In genomic region chr11:27722117-27722844, GRCh38 we compare ENCODE assay signal across 8 cellular contexts. TPM values are rescaled to one million over a fixed set of nuclear protein-coding genes. Genes with fewer than 3 reads are reported as not detected.
DNase-seq lines count a peak whose midpoint lies in the region; ATAC-seq, FAIRE-seq and TF ChIP-seq lines count a peak whose summit lies in the region.

No MANE protein-coding gene starts in this region.

- DNase-seq in A673 (ENCODE audit: low spot score) = peak; percentile 52
- DNase-seq in GM12865 (ENCODE audit: low read depth) = peak; percentile 22
- peak; percentile 24 for DNase-seq in SK-N-DZ (ENCODE audit: low spot score)
- peak; percentile 32 to 56 for DNase-seq in foreskin keratinocyte
- no peak for DNase-seq in GM12892 (ENCODE audit: insufficient read length)
- DNase-seq in COR-L47 (lab: John Stamatoyannopoulos, UW) = no peak
- DNase-seq in NK-92 treated with Interleukin-12 subunit alpha and Interleukin-12 subunit beta, amount 100 ng/mL, for 24 hours (lab: John Stamatoyannopoulos, UW) = no peak

- H3K27me3 ChIP-seq in A673 (replicated peaks; ENCODE audit: insufficient read depth, low read depth, low read length, poor library complexity) (peaks cover 100% of the 10 kb centered on the region), foreskin keratinocyte (peaks cover 89% of the 10 kb centered on the region), skeletal muscle tissue (ENCODE audit: control insufficient read depth in 3 of 3, insufficient read depth in 3 of 3, low read length in 3 of 3) (peaks cover 51 to 58% (median 52%) of the 10 kb centered on the region in 3 donors)

- H3K27ac ChIP-seq in A673 (ENCODE audit: low read depth, low read length, poor library complexity, severe bottlenecking) = no peak overlapping the region
- no peak overlapping the region for H3K27ac ChIP-seq in foreskin keratinocyte
- no peak overlapping the region for H3K27ac ChIP-seq in skeletal muscle tissue (ENCODE audit: low read depth, low read length)

- no peaks in the 10 kb centered on the region for H3K36me3 ChIP-seq in A673 (ENCODE audit: insufficient read depth, low read length, poor library complexity, severe bottlenecking)
- H3K36me3 ChIP-seq in skeletal muscle tissue (ENCODE audit: control insufficient read depth in 3 of 3, insufficient read depth in 3 of 3, low read length in 3 of 3) = no peaks in the 10 kb centered on the region

- H3K4me1 ChIP-seq in A673 (ENCODE audit: insufficient read depth, low read length, poor library complexity, severe bottlenecking) (peaks cover 14% of the 10 kb centered on the region), foreskin keratinocyte (no peaks in the 10 kb centered on the region), skeletal muscle tissue (ENCODE audit: control insufficient read depth in 3 of 3, insufficient read depth in 3 of 3, low read length in 3 of 3) (peaks cover 10 to 16% (median 15%) of the 10 kb centered on the region in 3 donors)

- no peak for TF ChIP-seq POLR2A in GM12892 (IDR thresholded peaks at IDR 0.05; ENCODE audit: low read depth, low read length)

- CTCF ChIA-PET in A673 (lab: Charles Lee) = interaction anchor here (1.0 kb wide), 1 partner anchor 23 kb away, joined by 4 read pairs; no protein-coding TSS in a partner anchor

- ATAC-seq in foreskin keratinocyte = peak; percentile 64

- H3K4me3 ChIP-seq in A673 (ENCODE audit: low read depth, low read length, poor library complexity, severe bottlenecking) (peak overlapping the region; percentile 30), GM12865 (ENCODE audit: low read depth, low read length) (peak overlapping the region; percentile 26), skeletal muscle tissue (ENCODE audit: low read length in 3 of 3) (peak overlapping the region; percentile 38 to 63 (median 55))

- POLR2A ChIA-PET in A673 (lab: Charles Lee; ENCODE audit: low non-redundant PET) = no interaction called here

- no peak for FAIRE-seq in GM12892 (lab: Jason Lieb, UNC)

- H3K9me3 ChIP-seq in A673 (ENCODE audit: low read depth, low read length, poor library complexity, severe bottlenecking) (no peaks in the 10 kb centered on the region), skeletal muscle tissue (ENCODE audit: control insufficient read depth in 3 of 3, low read length in 3 of 3) (no peaks in the 10 kb centered on the region)

- intact Hi-C loops in A673 (cut with micrococcal nuclease; ENCODE audit: unreplicated experiment) = no loop called here

- no peak overlapping the region for H3K9ac ChIP-seq in skeletal muscle tissue (ENCODE audit: low read depth in 1 of 3, low read length in 3 of 3)

- BruUV-seq in A673 (replicated peaks; lab: Mats Ljungman, UMichigan) = no TSS peak

- no peak for TF ChIP-seq CTCF in A673 (conservative IDR thresholded peaks at IDR 0.05; ENCODE audit: low read depth, low read length)
- TF ChIP-seq CTCF in GM12865 (IDR thresholded peaks at IDR 0.05; ENCODE audit: insufficient read depth, low read depth, low read length, missing control alignments) = no peak
- TF ChIP-seq CTCF in foreskin keratinocyte (conservative IDR thresholded peaks at IDR 0.05) = no peak

RNA-seq across cellular contexts. Expression of gene BDNF, which starts 22.0 kb away (rescaled TPM):
- 0.07 and 0.09 TPM in 2 replicates for total RNA-seq in A673 (2021)
- polyA plus RNA-seq in SK-N-DZ (2014; cell fraction: cytosol; rRNA removed) = 16.5 and 17.5 TPM in 2 replicates
- polyA plus RNA-seq in SK-N-DZ (2014; cell fraction: nucleus; rRNA removed) = 15.7 and 17.1 TPM in 2 replicates
- total RNA-seq in foreskin keratinocyte = 0.04 TPM in 1 of 2 replicates, not detected in the other
- polyA plus RNA-seq in foreskin keratinocyte = 0.01 TPM in 1 of 2 replicates, not detected in the other
- 1.0 TPM for total RNA-seq in skeletal muscle tissue
- polyA plus RNA-seq in GM12892 (2012; ENCODE audit: missing spikeins) = not detected

Comparison
In these comparisons a context has a peak if more than half of its experiments do, and no peak if none do; other contexts are left out.
1. DNase-seq: peak in A673 (single experiment), GM12865 (single experiment), SK-N-DZ (single experiment) and foreskin keratinocyte (2 of 2); none in GM12892 (single experiment), COR-L47 (single experiment) and NK-92 treated with Interleukin-12 subunit alpha and Interleukin-12 subunit beta, amount 100 ng/mL, for 24 hours (single experiment).
2. Peak in every context shown above with its lines, with median percentiles within 50 percentile points of each other: H3K4me3 ChIP-seq.